2 cellular contexts compared by ENCODE assay signal in the genomic region with DNA sequence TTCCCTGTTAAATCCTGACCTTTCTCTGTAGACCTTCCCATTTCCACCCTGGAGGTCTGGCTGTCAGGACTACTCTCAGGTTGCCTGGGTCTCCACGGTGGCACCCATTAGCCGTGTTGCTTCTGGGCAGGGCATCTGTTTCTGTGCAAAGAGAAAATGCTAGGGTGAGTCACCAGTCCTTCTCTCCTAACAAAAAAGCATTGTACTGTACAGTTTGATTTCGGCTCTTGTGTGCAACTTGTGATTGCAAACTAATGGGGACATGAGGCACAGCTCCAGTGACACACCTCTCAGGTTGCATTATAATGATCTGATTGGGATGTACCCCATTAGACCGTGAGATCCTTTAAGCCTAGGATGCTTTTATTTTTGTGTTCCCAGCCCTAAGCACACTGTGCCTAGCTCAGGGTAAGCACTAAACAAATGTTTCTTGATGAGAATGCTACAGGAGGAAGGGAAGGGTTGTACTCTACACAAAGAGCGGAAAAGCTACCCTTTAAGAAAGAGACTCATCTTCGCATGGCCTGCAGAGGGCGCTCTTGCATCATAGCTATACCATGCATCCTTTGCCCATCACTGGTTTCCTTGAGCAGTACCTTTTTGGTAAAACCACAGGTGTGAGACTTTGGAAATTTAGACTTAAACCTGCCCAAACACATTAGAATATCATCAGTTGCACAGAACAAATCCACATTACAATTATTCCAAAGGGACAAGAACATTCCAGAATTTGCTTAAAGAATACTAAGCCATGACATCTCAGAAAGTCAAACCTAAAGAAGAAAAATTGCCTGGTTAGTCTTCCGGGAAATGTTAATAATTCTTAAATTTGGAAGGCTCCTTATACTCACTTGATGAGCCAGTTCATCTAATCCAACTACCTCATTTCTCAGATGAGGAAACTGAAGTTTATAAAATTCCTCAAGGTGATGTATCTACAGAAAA.
TF ChIP-seq lines count a peak whose summit lies in the region.

No MANE protein-coding gene starts in this region.

TF ChIP-seq in HEK293T, 16 proteins besides CTCF, POLR2A, EP300 and RAD21:
- TF ChIP-seq FOXM1 (IDR thresholded peaks at IDR 0.05; ENCODE audit: borderline replicate concordance) (no peak), SUZ12 (IDR thresholded peaks at IDR 0.05) (no peak), FOXA1 (IDR thresholded peaks at IDR 0.05) (no peak), HDGF (IDR thresholded peaks at IDR 0.05; ENCODE audit: borderline replicate concordance) (no peak), L3MBTL2 (conservative IDR thresholded peaks at IDR 0.05) (no peak), CTBP1 (IDR thresholded peaks at IDR 0.05; ENCODE audit: borderline replicate concordance) (no peak), LEF1 (IDR thresholded peaks at IDR 0.05; ENCODE audit: borderline replicate concordance) (no peak), ZNF384 (IDR thresholded peaks at IDR 0.05) (no peak), ARNT (IDR thresholded peaks at IDR 0.05) (no peak)
- TF ChIP-seq, protein P1, sequence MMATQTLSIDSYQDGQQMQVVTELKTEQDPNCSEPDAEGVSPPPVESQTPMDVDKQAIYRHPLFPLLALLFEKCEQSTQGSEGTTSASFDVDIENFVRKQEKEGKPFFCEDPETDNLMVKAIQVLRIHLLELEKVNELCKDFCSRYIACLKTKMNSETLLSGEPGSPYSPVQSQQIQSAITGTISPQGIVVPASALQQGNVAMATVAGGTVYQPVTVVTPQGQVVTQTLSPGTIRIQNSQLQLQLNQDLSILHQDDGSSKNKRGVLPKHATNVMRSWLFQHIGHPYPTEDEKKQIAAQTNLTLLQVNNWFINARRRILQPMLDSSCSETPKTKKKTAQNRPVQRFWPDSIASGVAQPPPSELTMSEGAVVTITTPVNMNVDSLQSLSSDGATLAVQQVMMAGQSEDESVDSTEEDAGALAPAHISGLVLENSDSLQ (IDR thresholded peaks at IDR 0.05) = no peak

TF ChIP-seq in HepG2, 621 proteins besides CTCF, POLR2A, EP300 and RAD21:
- TF ChIP-seq RBAK (CRISPR knock-in tag; IDR thresholded peaks at IDR 0.05) (no peak), HOXA9 (CRISPR knock-in tag; IDR thresholded peaks at IDR 0.05; ENCODE audit: borderline replicate concordance) (no peak), STAG1 (CRISPR knock-in tag; IDR thresholded peaks at IDR 0.05) (peak; percentile 98), SMC3 (IDR thresholded peaks at IDR 0.05; ENCODE audit: low read length) (peak; percentile 83), FLYWCH1 (CRISPR knock-in tag; IDR thresholded peaks at IDR 0.05) (no peak), ZNF30 (CRISPR knock-in tag; IDR thresholded peaks at IDR 0.05) (no peak), SAP130 (CRISPR knock-in tag; IDR thresholded peaks at IDR 0.05; ENCODE audit: low read depth) (peak; percentile 21; the same call in 1 of the 2 replicates), SOX6 (IDR thresholded peaks at IDR 0.05) (no peak), SOX6 (CRISPR knock-in tag; IDR thresholded peaks at IDR 0.05) (no peak), CEBPB (IDR thresholded peaks at IDR 0.05; ENCODE audit: borderline replicate concordance, low read depth, low read length) (peak; percentile 71), ELF3 (CRISPR knock-in tag; IDR thresholded peaks at IDR 0.05) (peak; percentile 42; the same call in 1 of the 2 replicates), KMT2A (CRISPR knock-in tag; IDR thresholded peaks at IDR 0.05) (no peak), ZKSCAN5 (CRISPR knock-in tag; IDR thresholded peaks at IDR 0.05) (no peak), FOSL2 (CRISPR knock-in tag; IDR thresholded peaks at IDR 0.05) (peak; percentile 18; the same call in 1 of the 2 replicates)
- TF ChIP-seq, protein P2, sequence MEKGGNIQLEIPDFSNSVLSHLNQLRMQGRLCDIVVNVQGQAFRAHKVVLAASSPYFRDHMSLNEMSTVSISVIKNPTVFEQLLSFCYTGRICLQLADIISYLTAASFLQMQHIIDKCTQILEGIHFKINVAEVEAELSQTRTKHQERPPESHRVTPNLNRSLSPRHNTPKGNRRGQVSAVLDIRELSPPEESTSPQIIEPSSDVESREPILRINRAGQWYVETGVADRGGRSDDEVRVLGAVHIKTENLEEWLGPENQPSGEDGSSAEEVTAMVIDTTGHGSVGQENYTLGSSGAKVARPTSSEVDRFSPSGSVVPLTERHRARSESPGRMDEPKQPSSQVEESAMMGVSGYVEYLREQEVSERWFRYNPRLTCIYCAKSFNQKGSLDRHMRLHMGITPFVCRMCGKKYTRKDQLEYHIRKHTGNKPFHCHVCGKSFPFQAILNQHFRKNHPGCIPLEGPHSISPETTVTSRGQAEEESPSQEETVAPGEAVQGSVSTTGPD (CRISPR knock-in tag; IDR thresholded peaks at IDR 0.05) = no peak
- TF ChIP-seq, protein P3, sequence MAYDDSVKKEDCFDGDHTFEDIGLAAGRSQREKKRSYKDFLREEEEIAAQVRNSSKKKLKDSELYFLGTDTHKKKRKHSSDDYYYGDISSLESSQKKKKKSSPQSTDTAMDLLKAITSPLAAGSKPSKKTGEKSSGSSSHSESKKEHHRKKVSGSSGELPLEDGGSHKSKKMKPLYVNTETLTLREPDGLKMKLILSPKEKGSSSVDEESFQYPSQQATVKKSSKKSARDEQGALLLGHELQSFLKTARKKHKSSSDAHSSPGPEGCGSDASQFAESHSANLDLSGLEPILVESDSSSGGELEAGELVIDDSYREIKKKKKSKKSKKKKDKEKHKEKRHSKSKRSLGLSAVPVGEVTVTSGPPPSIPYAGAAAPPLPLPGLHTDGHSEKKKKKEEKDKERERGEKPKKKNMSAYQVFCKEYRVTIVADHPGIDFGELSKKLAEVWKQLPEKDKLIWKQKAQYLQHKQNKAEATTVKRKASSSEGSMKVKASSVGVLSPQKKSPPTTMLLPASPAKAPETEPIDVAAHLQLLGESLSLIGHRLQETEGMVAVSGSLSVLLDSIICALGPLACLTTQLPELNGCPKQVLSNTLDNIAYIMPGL (CRISPR knock-in tag; IDR thresholded peaks at IDR 0.05; ENCODE audit: borderline replicate concordance in 1 of 2, low read depth in 1 of 2) = peak in 1 of 2 experiments; percentile 32; a peak in 1 of 4 replicates
- TF ChIP-seq, protein P4, sequence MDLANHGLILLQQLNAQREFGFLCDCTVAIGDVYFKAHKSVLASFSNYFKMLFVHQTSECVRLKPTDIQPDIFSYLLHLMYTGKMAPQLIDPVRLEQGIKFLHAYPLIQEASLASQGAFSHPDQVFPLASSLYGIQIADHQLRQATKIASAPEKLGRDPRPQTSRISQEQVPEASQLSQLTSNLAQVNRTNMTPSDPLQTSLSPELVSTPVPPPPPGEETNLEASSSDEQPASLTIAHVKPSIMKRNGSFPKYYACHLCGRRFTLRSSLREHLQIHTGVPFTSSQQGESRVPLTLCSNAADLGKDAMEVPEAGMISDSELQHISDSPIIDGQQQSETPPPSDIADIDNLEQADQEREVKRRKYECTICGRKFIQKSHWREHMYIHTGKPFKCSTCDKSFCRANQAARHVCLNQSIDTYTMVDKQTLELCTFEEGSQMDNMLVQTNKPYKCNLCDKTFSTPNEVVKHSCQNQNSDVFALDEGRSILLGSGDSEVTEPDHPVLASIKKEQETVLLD (CRISPR knock-in tag; IDR thresholded peaks at IDR 0.05; ENCODE audit: low read depth) = no peak
- TF ChIP-seq, protein P5, sequence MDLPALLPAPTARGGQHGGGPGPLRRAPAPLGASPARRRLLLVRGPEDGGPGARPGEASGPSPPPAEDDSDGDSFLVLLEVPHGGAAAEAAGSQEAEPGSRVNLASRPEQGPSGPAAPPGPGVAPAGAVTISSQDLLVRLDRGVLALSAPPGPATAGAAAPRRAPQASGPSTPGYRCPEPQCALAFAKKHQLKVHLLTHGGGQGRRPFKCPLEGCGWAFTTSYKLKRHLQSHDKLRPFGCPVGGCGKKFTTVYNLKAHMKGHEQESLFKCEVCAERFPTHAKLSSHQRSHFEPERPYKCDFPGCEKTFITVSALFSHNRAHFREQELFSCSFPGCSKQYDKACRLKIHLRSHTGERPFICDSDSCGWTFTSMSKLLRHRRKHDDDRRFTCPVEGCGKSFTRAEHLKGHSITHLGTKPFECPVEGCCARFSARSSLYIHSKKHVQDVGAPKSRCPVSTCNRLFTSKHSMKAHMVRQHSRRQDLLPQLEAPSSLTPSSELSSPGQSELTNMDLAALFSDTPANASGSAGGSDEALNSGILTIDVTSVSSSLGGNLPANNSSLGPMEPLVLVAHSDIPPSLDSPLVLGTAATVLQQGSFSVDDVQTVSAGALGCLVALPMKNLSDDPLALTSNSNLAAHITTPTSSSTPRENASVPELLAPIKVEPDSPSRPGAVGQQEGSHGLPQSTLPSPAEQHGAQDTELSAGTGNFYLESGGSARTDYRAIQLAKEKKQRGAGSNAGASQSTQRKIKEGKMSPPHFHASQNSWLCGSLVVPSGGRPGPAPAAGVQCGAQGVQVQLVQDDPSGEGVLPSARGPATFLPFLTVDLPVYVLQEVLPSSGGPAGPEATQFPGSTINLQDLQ (CRISPR knock-in tag; IDR thresholded peaks at IDR 0.05) = no peak
